Comparison of ENCODE assay signal across 8 cellular contexts in the genomic region with DNA sequence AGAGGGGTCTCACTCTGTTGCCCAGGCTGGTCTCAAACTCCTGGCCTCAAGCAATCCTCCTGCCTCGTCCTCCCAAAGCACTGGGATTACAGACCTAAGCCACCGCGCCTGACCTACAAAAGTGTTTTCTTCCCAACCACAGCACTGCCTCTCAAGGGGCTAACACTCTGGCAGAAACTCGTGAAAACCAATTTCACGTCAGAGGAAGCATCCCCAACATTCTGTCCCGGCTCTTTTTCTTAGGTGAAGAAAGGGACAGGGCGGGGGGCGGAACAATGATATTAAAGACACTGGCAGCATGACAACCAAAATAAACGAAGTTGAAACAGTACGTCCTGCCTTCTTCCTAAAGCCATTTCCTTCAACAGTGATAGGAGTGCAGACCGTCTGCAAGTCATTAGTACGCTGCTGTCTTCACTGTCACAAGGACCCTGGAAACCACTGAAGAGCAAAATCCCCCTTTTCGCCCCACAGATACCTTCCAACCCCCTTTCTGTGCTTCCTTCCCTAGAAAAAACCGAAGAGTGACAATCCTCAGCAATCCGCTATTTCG. TPM values are rescaled to one million over a fixed set of nuclear protein-coding genes. Genes with fewer than 3 reads are reported as not detected.
DNase-seq lines count a peak whose midpoint lies in the region; ATAC-seq and TF ChIP-seq lines count a peak whose summit lies in the region.
"Not testable (repeated sequence)": the region's sequence is repeated elsewhere in the genome, so short reads cannot be mapped to it uniquely, and the experiment has no call there.

No MANE protein-coding gene starts in this region.

- dilution Hi-C loops in IMR-90 (cut with HindIII; ENCODE audit: low sequenced_read_pairs, unreplicated experiment), result not testable (repeated sequence)

- TF ChIP-seq POLR2A in IMR-90 (IDR thresholded peaks at IDR 0.05; ENCODE audit: low read depth, low read length); heart left ventricle (IDR thresholded peaks at IDR 0.05); stomach (IDR thresholded peaks at IDR 0.05): not testable (repeated sequence)

- not testable (repeated sequence) for BruUV-seq in IMR-90 (replicated peaks; lab: Mats Ljungman, UMichigan)

- H2AFZ ChIP-seq in IMR-90 (replicated peaks; ENCODE audit: low read length, poor library complexity), result not testable (repeated sequence)

- WGBS in IMR-90 (ENCODE audit: extremely low coverage in 2 of 2, insufficient read length in 1 of 2), 2 experiments, result no CpG with 5 or more reads among the region's 16 CpGs
- WGBS in heart left ventricle, 4 donors, result 0 to 30% methylated on average over 4 of the region's 16 CpGs; no CpG with 5 or more reads in 2 of the 4 donors
- 0 to 34% (median 5%) methylated on average over 2 to 4 of the region's 16 CpGs; no CpG with 5 or more reads in 1 of the 5 donors for WGBS in stomach, 5 donors

- peaks cover 17% of the 10 kb centered on the region for H3K4me1 ChIP-seq in CD4-positive, CD25-positive, alpha-beta regulatory T cell (ENCODE audit: control insufficient read depth, insufficient read depth, low read length, poor library complexity, severe bottlenecking)
- H3K4me1 ChIP-seq in IMR-90 (ENCODE audit: control insufficient read depth, insufficient read depth, low read length); adipocyte (ENCODE audit: control insufficient read depth, insufficient read depth, low read length): not testable (repeated sequence)
- peaks cover 0 to 18% (median 13%) of the 10 kb centered on the region in 12 donors for H3K4me1 ChIP-seq in heart left ventricle
- H3K4me1 ChIP-seq in stomach, result peaks cover 8 to 35% (median 14%) of the 10 kb centered on the region in 4 donors

- H3K27me3 ChIP-seq in CD4-positive, CD25-positive, alpha-beta regulatory T cell (ENCODE audit: control insufficient read depth, insufficient read depth, low read length); IMR-90 (ENCODE audit: control insufficient read depth, insufficient read depth, low read length); adipocyte (replicated peaks; ENCODE audit: control insufficient read depth, insufficient read depth, low read length); heart left ventricle; stomach: not testable (repeated sequence)

- not testable (repeated sequence) for H3K9me3 Mint-ChIP-seq in CD4-positive, CD25-positive, alpha-beta regulatory T cell; activated CD4-positive, alpha-beta T cell treated with anti-CD3 and anti-CD28 coated beads, Interleukin-2, amount 10 ng/mL, durations not matched to agents 24 days and 14 days; dendritic cell treated with granulocyte-macrophage colony-stimulating factor and Interleukin-4, amounts not matched to agents 40 ng/mL and 50 ng/mL, for 4 days; natural killer cell treated with Interleukin-12 subunit alpha and Interleukin-12 subunit beta and Interleukin-15 and Interleukin-18, amount 100 ng/mL, for 72 hours

- not testable (repeated sequence) for H2BK120ac ChIP-seq in IMR-90 (ENCODE audit: low read depth, low read length)

- H3K9me3 ChIP-seq in CD4-positive, CD25-positive, alpha-beta regulatory T cell (ENCODE audit: control insufficient read depth in 2 of 2, low read length in 2 of 2); IMR-90 (ENCODE audit: control insufficient read depth, insufficient read depth, low read length); adipocyte (ENCODE audit: control insufficient read depth, low read length); heart left ventricle; stomach: not testable (repeated sequence)

- H3K4me1 Mint-ChIP-seq in CD4-positive, CD25-positive, alpha-beta regulatory T cell, result peaks cover 10 to 43% (median 25%) of the 10 kb centered on the region in 4 donors
- H3K4me1 Mint-ChIP-seq in activated CD4-positive, alpha-beta T cell treated with anti-CD3 and anti-CD28 coated beads, Interleukin-2, amount 10 ng/mL, durations not matched to agents 24 days and 14 days, result peaks cover 31% of the 10 kb centered on the region
- H3K4me1 Mint-ChIP-seq in dendritic cell treated with granulocyte-macrophage colony-stimulating factor and Interleukin-4, amounts not matched to agents 40 ng/mL and 50 ng/mL, for 4 days (ENCODE audit: low read depth), result peaks cover 23% of the 10 kb centered on the region
- H3K4me1 Mint-ChIP-seq in natural killer cell treated with Interleukin-12 subunit alpha and Interleukin-12 subunit beta and Interleukin-15 and Interleukin-18, amount 100 ng/mL, for 72 hours (ENCODE audit: low read depth in 2 of 2), result peaks cover 21 to 24% of the 10 kb centered on the region in 2 donors

- not testable (repeated sequence) for TF ChIP-seq RAD21 in IMR-90 (IDR thresholded peaks at IDR 0.05; ENCODE audit: low read length)

- ATAC-seq in CD4-positive, CD25-positive, alpha-beta regulatory T cell (ENCODE audit: low read depth in 2 of 2); IMR-90 (ENCODE audit: low read depth): not testable (repeated sequence)
- peak; percentile 12 to 46 (median 34) for ATAC-seq in heart left ventricle
- ATAC-seq in natural killer cell treated with Interleukin-12 subunit alpha and Interleukin-12 subunit beta and Interleukin-15 and Interleukin-18, amount 100 ng/mL, for 72 hours, result peak; percentile 17

- 0 out of 4 replicates have a peak overlapping the region, but pooled peaks of 1 of the 2 experiments have one; percentile 55 for H4K8ac ChIP-seq in IMR-90 (ENCODE audit: low read depth in 2 of 2, low read length in 2 of 2)

- H3K36me3 Mint-ChIP-seq in CD4-positive, CD25-positive, alpha-beta regulatory T cell, result peaks cover 14% of the 10 kb centered on the region
- peaks cover 28% of the 10 kb centered on the region for H3K36me3 Mint-ChIP-seq in activated CD4-positive, alpha-beta T cell treated with anti-CD3 and anti-CD28 coated beads, Interleukin-2, amount 10 ng/mL, durations not matched to agents 24 days and 14 days (ENCODE audit: low read depth)
- H3K36me3 Mint-ChIP-seq in dendritic cell treated with granulocyte-macrophage colony-stimulating factor and Interleukin-4, amounts not matched to agents 40 ng/mL and 50 ng/mL, for 4 days (ENCODE audit: low read depth), result peaks cover 52% of the 10 kb centered on the region
- peaks cover 15% of the 10 kb centered on the region for H3K36me3 Mint-ChIP-seq in natural killer cell treated with Interleukin-12 subunit alpha and Interleukin-12 subunit beta and Interleukin-15 and Interleukin-18, amount 100 ng/mL, for 72 hours

- H3K56ac ChIP-seq in IMR-90 (ENCODE audit: extremely low read depth, insufficient read depth, low read length), result not testable (repeated sequence)

- not testable (repeated sequence) for H4K91ac ChIP-seq in IMR-90 (ENCODE audit: insufficient read depth, low read depth, low read length)

- not testable (repeated sequence) for H2AK5ac ChIP-seq in IMR-90 (ENCODE audit: low read depth, low read length)

- not testable (repeated sequence) for H2AK9ac ChIP-seq in IMR-90 (replicated peaks; ENCODE audit: low read depth, low read length, poor library complexity)

- H3K27me3 Mint-ChIP-seq in CD4-positive, CD25-positive, alpha-beta regulatory T cell; activated CD4-positive, alpha-beta T cell treated with anti-CD3 and anti-CD28 coated beads, Interleukin-2, amount 10 ng/mL, durations not matched to agents 24 days and 14 days; dendritic cell treated with granulocyte-macrophage colony-stimulating factor and Interleukin-4, amounts not matched to agents 40 ng/mL and 50 ng/mL, for 4 days; natural killer cell treated with Interleukin-12 subunit alpha and Interleukin-12 subunit beta and Interleukin-15 and Interleukin-18, amount 100 ng/mL, for 72 hours: not testable (repeated sequence)

- not testable (repeated sequence) for H2BK15ac ChIP-seq in IMR-90 (ENCODE audit: low read depth, low read length)

- not testable (repeated sequence) for H2BK20ac ChIP-seq in IMR-90 (ENCODE audit: low read depth, low read length)

- not testable (repeated sequence) for H3K9me1 ChIP-seq in IMR-90 (ENCODE audit: insufficient read depth, low read length)

- not testable (repeated sequence) for TF ChIP-seq EP300 in stomach (IDR thresholded peaks at IDR 0.05)

- not testable (repeated sequence) for TF ChIP-seq CTCF in IMR-90 (conservative IDR thresholded peaks at IDR 0.05; ENCODE audit: low read depth, low read length); heart left ventricle (IDR thresholded peaks at IDR 0.05); stomach (IDR thresholded peaks at IDR 0.05)

- 0 out of 2 replicates have a peak overlapping the region, but pooled peaks have one; percentile 53 for H3K14ac ChIP-seq in IMR-90 (replicated peaks; ENCODE audit: low read depth, low read length)

- H3K4me3 Mint-ChIP-seq in CD4-positive, CD25-positive, alpha-beta regulatory T cell, result peak overlapping the region in 3 of 4 donors; percentile 46 to 97 (median 59)
- not testable (repeated sequence) for H3K4me3 Mint-ChIP-seq in activated CD4-positive, alpha-beta T cell treated with anti-CD3 and anti-CD28 coated beads, Interleukin-2, amount 10 ng/mL, durations not matched to agents 24 days and 14 days; dendritic cell treated with granulocyte-macrophage colony-stimulating factor and Interleukin-4, amounts not matched to agents 40 ng/mL and 50 ng/mL, for 4 days
- peak overlapping the region; percentile 93 for H3K4me3 Mint-ChIP-seq in natural killer cell treated with Interleukin-12 subunit alpha and Interleukin-12 subunit beta and Interleukin-15 and Interleukin-18, amount 100 ng/mL, for 72 hours

- CTCF ChIA-PET in IMR-90 (lab: Yijun Ruan, JAX), result not testable (repeated sequence)

- peak overlapping the region; percentile 96 for H3K4me2 ChIP-seq in IMR-90 (ENCODE audit: low read depth, low read length)

- H2BK5ac ChIP-seq in IMR-90 (ENCODE audit: low read depth, low read length, poor library complexity, severe bottlenecking), result peak overlapping the region; percentile 81

- not testable (repeated sequence) for H4K20me1 ChIP-seq in IMR-90 (ENCODE audit: insufficient read depth, low read length)

- H3K79me1 ChIP-seq in IMR-90 (ENCODE audit: low read depth in 1 of 2, low read length in 2 of 2), result peaks cover 19 to 36% of the 10 kb centered on the region in 2 experiments

- not testable (repeated sequence) for DNase-seq in CD4-positive, CD25-positive, alpha-beta regulatory T cell; IMR-90; adipocyte (ENCODE audit: low read depth); heart left ventricle; natural killer cell treated with Interleukin-12 subunit alpha and Interleukin-12 subunit beta and Interleukin-15 and Interleukin-18, amount 100 ng/mL, for 72 hours (ENCODE audit: low spot score); stomach
- peak; percentile 56 for DNase-seq in activated CD4-positive, alpha-beta T cell treated with anti-CD3 and anti-CD28 coated beads, Interleukin-2, amount 10 ng/mL, durations not matched to agents 24 days and 14 days

- intact Hi-C loops in IMR-90 (cut with micrococcal nuclease) (loop anchor here (10.0 kb wide), 1 partner anchor 98 kb away; no protein-coding TSS in a partner anchor), heart left ventricle (cut with DNase I) (loop anchor here in 1 of 10 donors (10.0 kb wide), 1 partner anchor 68 kb away; no protein-coding TSS in a partner anchor)
- intact Hi-C loops in activated CD4-positive, alpha-beta T cell treated with anti-CD3 and anti-CD28 coated beads, Interleukin-2, amount 10 ng/mL, durations not matched to agents 24 days and 14 days (cut with micrococcal nuclease), result loop anchor here (10.0 kb wide), 1 partner anchor 48 kb away; no protein-coding TSS in a partner anchor
- intact Hi-C loops in dendritic cell treated with granulocyte-macrophage colony-stimulating factor and Interleukin-4, amounts not matched to agents 40 ng/mL and 50 ng/mL, for 4 days (cut with micrococcal nuclease); stomach (cut with DNase I; ENCODE audit: low total_unique reads): not testable (repeated sequence)

- not testable (repeated sequence) for H4K5ac ChIP-seq in IMR-90 (ENCODE audit: low read depth, low read length)

- H3K23ac ChIP-seq in IMR-90 (ENCODE audit: low read depth, low read length), result not testable (repeated sequence)

- POLR2A ChIA-PET in IMR-90 (lab: Charles Lee; ENCODE audit: unreplicated experiment), result not testable (repeated sequence)

- H3K27ac Mint-ChIP-seq in CD4-positive, CD25-positive, alpha-beta regulatory T cell, result peak overlapping the region in 1 of 3 donors; percentile 99
- peak overlapping the region; percentile 34 for H3K27ac Mint-ChIP-seq in activated CD4-positive, alpha-beta T cell treated with anti-CD3 and anti-CD28 coated beads, Interleukin-2, amount 10 ng/mL, durations not matched to agents 24 days and 14 days
- H3K27ac Mint-ChIP-seq in dendritic cell treated with granulocyte-macrophage colony-stimulating factor and Interleukin-4, amounts not matched to agents 40 ng/mL and 50 ng/mL, for 4 days, result peak overlapping the region; percentile 98
- peak overlapping the region; percentile 85 to 97 for H3K27ac Mint-ChIP-seq in natural killer cell treated with Interleukin-12 subunit alpha and Interleukin-12 subunit beta and Interleukin-15 and Interleukin-18, amount 100 ng/mL, for 72 hours

- H3K9ac ChIP-seq in IMR-90 (ENCODE audit: low read depth, low read length), result 0 out of 2 replicates have a peak overlapping the region, but pooled peaks have one; percentile 43
- H3K9ac ChIP-seq in adipocyte (ENCODE audit: low read length), result not testable (repeated sequence)

- H3K27ac ChIP-seq in CD4-positive, CD25-positive, alpha-beta regulatory T cell (ENCODE audit: insufficient read depth, low read length, poor library complexity, severe bottlenecking), result not testable (repeated sequence)
- H3K27ac ChIP-seq in IMR-90 (ENCODE audit: insufficient read depth, low read length) (peak overlapping the region; percentile 48; the same call in 1 of the 2 replicates), heart left ventricle (peak overlapping the region in 4 of 12 donors; percentile 30 to 93 (median 62)), stomach (peak overlapping the region in 1 of 5 donors; percentile 94)

- peak overlapping the region; percentile 67; the same call in 1 of the 2 replicates for H3K18ac ChIP-seq in IMR-90 (ENCODE audit: low read depth, low read length)

- H3K4ac ChIP-seq in IMR-90 (ENCODE audit: low read depth, low read length), result peak overlapping the region; percentile 11; the same call in 1 of the 2 replicates

- peaks cover 11% of the 10 kb centered on the region for H3K36me3 ChIP-seq in CD4-positive, CD25-positive, alpha-beta regulatory T cell (ENCODE audit: control insufficient read depth, insufficient read depth, low read length)
- H3K36me3 ChIP-seq in IMR-90 (ENCODE audit: control insufficient read depth, insufficient read depth, low read length) (peaks cover 13% of the 10 kb centered on the region), adipocyte (ENCODE audit: control insufficient read depth, insufficient read depth, low read length, severe bottlenecking) (peaks cover 17% of the 10 kb centered on the region), heart left ventricle (peaks cover 0 to 25% (median 21%) of the 10 kb centered on the region in 9 donors), stomach (peaks cover 16 to 23% (median 21%) of the 10 kb centered on the region in 4 donors)

- in situ Hi-C loops in IMR-90 (cut with MboI; ENCODE audit: low sequenced_read_pairs), result not testable (repeated sequence)

- peak overlapping the region; percentile 13 for H3K4me3 ChIP-seq in CD4-positive, CD25-positive, alpha-beta regulatory T cell (ENCODE audit: low read depth, low read length)
- peak overlapping the region; percentile 49 for H3K4me3 ChIP-seq in IMR-90 (ENCODE audit: insufficient read depth, low read depth, low read length)
- peak overlapping the region; percentile 65 for H3K4me3 ChIP-seq in adipocyte (ENCODE audit: low read length)
- H3K4me3 ChIP-seq in heart left ventricle, result peak overlapping the region in 6 of 12 donors; percentile 64 to 97 (median 74)
- H3K4me3 ChIP-seq in stomach, result peak overlapping the region in 3 of 4 donors; percentile 21 to 77 (median 75)

RNA-seq across cellular contexts. Expression of a gene that starts 1.0 kb away (rescaled TPM):
- 17.3 TPM for total RNA-seq in CD4-positive, CD25-positive, alpha-beta regulatory T cell
- polyA plus RNA-seq in CD4-positive, CD25-positive, alpha-beta regulatory T cell, result 1 to 10 TPM; 4.1 to 7.6 (median 6.0) TPM
- 22.5 and 22.9 TPM in 2 replicates for total RNA-seq in IMR-90 (2012; rRNA removed)
- polyA plus RNA-seq in IMR-90 (2012; rRNA removed), result 11.5 and 13.5 TPM in 2 replicates
- 3.0 and 3.1 TPM in 2 replicates for polyA plus RNA-seq in IMR-90 (2012; cell fraction: cytosol; rRNA removed)
- 5.6 and 33.2 TPM in 2 replicates for polyA plus RNA-seq in IMR-90 (2012; cell fraction: nucleus; rRNA removed; ENCODE audit: low replicate concordance)
- total RNA-seq in activated CD4-positive, alpha-beta T cell treated with anti-CD3 and anti-CD28 coated beads, Interleukin-2, amount 10 ng/mL, durations not matched to agents 24 days and 14 days, result 14.1 and 15.5 TPM in 2 replicates
- 10 to 100 TPM; 41.4 to 76.5 (median 52.0) TPM for total RNA-seq in heart left ventricle
- polyA plus RNA-seq in heart left ventricle, result 10 to 100 TPM; 20.5 to 29.4 TPM
- total RNA-seq in natural killer cell treated with Interleukin-12 subunit alpha and Interleukin-12 subunit beta and Interleukin-15 and Interleukin-18, amount 100 ng/mL, for 72 hours, result 10 to 100 TPM; 22.9 to 36.0 TPM
- total RNA-seq in stomach, result 10 to 100 TPM in 4 of 5 donors, 1 to 10 TPM in 1; 7.0 to 44.1 (median 19.3) TPM
- 1 to 10 TPM; 4.8 to 5.1 (median 4.9) TPM for polyA plus RNA-seq in stomach

RNA-seq across cellular contexts. Expression of a gene that starts 1.1 kb away (rescaled TPM):
- 30.3 TPM for total RNA-seq in CD4-positive, CD25-positive, alpha-beta regulatory T cell
- polyA plus RNA-seq in CD4-positive, CD25-positive, alpha-beta regulatory T cell, result 10 to 100 TPM; 45.1 to 52.2 (median 48.0) TPM
- total RNA-seq in IMR-90 (2012; rRNA removed), result 69.4 and 94.1 TPM in 2 replicates
- polyA plus RNA-seq in IMR-90 (2012; rRNA removed), result 47.0 and 49.4 TPM in 2 replicates
- 22.2 and 44.4 TPM in 2 replicates for polyA plus RNA-seq in IMR-90 (2012; cell fraction: cytosol; rRNA removed)
- 20.9 and 66.4 TPM in 2 replicates for polyA plus RNA-seq in IMR-90 (2012; cell fraction: nucleus; rRNA removed; ENCODE audit: low replicate concordance)
- 35.0 and 39.0 TPM in 2 replicates for total RNA-seq in activated CD4-positive, alpha-beta T cell treated with anti-CD3 and anti-CD28 coated beads, Interleukin-2, amount 10 ng/mL, durations not matched to agents 24 days and 14 days
- 10 to 100 TPM; 12.5 to 22.4 (median 15.1) TPM for total RNA-seq in heart left ventricle
- 10 to 100 TPM in 1 of 2 donors, 1 to 10 TPM in 1; 5.9 to 14.8 TPM for polyA plus RNA-seq in heart left ventricle
- total RNA-seq in natural killer cell treated with Interleukin-12 subunit alpha and Interleukin-12 subunit beta and Interleukin-15 and Interleukin-18, amount 100 ng/mL, for 72 hours, result 10 to 100 TPM; 51.4 to 87.4 TPM
- total RNA-seq in stomach, result 10 to 100 TPM in 4 of 5 donors, 1 to 10 TPM in 1; 5.3 to 34.4 (median 20.9) TPM
- polyA plus RNA-seq in stomach, result 10 to 100 TPM; 13.8 to 24.6 (median 15.4) TPM

RNA-seq across cellular contexts. Expression of a gene that starts 22.6 kb away (rescaled TPM):
- total RNA-seq in CD4-positive, CD25-positive, alpha-beta regulatory T cell, result 3.5 TPM
- polyA plus RNA-seq in CD4-positive, CD25-positive, alpha-beta regulatory T cell, result 1 to 10 TPM; 1.6 to 4.8 (median 2.8) TPM
- total RNA-seq in IMR-90 (2012; rRNA removed) (2.3 and 2.8 TPM in 2 replicates), heart left ventricle (10 to 100 TPM in 1 of 9 donors, 1 to 10 TPM in 8; 1.7 to 10.9 (median 4.3) TPM), stomach (10 to 100 TPM in 1 of 5 donors, 1 to 10 TPM in 3, not detected in 1; 3.2 to 18.3 (median 6.6) TPM)
- polyA plus RNA-seq in IMR-90 (2012; rRNA removed) (1.6 and 2.8 TPM in 2 replicates), heart left ventricle (1 to 10 TPM in 1 of 2 donors, under 1 TPM in 1; 0.71 to 3.4 TPM), stomach (1 to 10 TPM in 2 of 3 donors, under 1 TPM in 1; 0.61 to 3.0 (median 1.7) TPM)
- 2.3 and 2.5 TPM in 2 replicates for polyA plus RNA-seq in IMR-90 (2012; cell fraction: cytosol; rRNA removed)
- polyA plus RNA-seq in IMR-90 (2012; cell fraction: nucleus; rRNA removed; ENCODE audit: low replicate concordance), result 5.6 and 6.7 TPM in 2 replicates
- 2.5 and 3.4 TPM in 2 replicates for total RNA-seq in activated CD4-positive, alpha-beta T cell treated with anti-CD3 and anti-CD28 coated beads, Interleukin-2, amount 10 ng/mL, durations not matched to agents 24 days and 14 days
- 1 to 10 TPM; 4.8 to 5.6 TPM for total RNA-seq in natural killer cell treated with Interleukin-12 subunit alpha and Interleukin-12 subunit beta and Interleukin-15 and Interleukin-18, amount 100 ng/mL, for 72 hours

RNA-seq across cellular contexts. Expression of a gene that starts 36.0 kb away (rescaled TPM):
- total RNA-seq in CD4-positive, CD25-positive, alpha-beta regulatory T cell, result 21.9 TPM
- 10 to 100 TPM in 3 of 4 donors, 1 to 10 TPM in 1; 8.8 to 16.3 (median 11.8) TPM for polyA plus RNA-seq in CD4-positive, CD25-positive, alpha-beta regulatory T cell
- total RNA-seq in IMR-90 (2012; rRNA removed) (10.8 and 11.1 TPM in 2 replicates), heart left ventricle (10 to 100 TPM; 14.2 to 25.8 (median 15.6) TPM), stomach (10 to 100 TPM in 4 of 5 donors, 1 to 10 TPM in 1; 4.1 to 65.9 (median 29.0) TPM)
- polyA plus RNA-seq in IMR-90 (2012; rRNA removed) (52.9 and 53.7 TPM in 2 replicates), heart left ventricle (10 to 100 TPM; 14.2 to 31.0 TPM), stomach (10 to 100 TPM; 11.8 to 28.9 (median 19.2) TPM)
- 29.7 and 45.1 TPM in 2 replicates for polyA plus RNA-seq in IMR-90 (2012; cell fraction: cytosol; rRNA removed)
- polyA plus RNA-seq in IMR-90 (2012; cell fraction: nucleus; rRNA removed; ENCODE audit: low replicate concordance), result 173 and 179 TPM in 2 replicates
- 19.1 and 20.2 TPM in 2 replicates for total RNA-seq in activated CD4-positive, alpha-beta T cell treated with anti-CD3 and anti-CD28 coated beads, Interleukin-2, amount 10 ng/mL, durations not matched to agents 24 days and 14 days
- total RNA-seq in natural killer cell treated with Interleukin-12 subunit alpha and Interleukin-12 subunit beta and Interleukin-15 and Interleukin-18, amount 100 ng/mL, for 72 hours, result 10 to 100 TPM; 24.3 to 31.1 TPM
